ENCODE assay signal across 18 cellular contexts in the genomic region with DNA sequence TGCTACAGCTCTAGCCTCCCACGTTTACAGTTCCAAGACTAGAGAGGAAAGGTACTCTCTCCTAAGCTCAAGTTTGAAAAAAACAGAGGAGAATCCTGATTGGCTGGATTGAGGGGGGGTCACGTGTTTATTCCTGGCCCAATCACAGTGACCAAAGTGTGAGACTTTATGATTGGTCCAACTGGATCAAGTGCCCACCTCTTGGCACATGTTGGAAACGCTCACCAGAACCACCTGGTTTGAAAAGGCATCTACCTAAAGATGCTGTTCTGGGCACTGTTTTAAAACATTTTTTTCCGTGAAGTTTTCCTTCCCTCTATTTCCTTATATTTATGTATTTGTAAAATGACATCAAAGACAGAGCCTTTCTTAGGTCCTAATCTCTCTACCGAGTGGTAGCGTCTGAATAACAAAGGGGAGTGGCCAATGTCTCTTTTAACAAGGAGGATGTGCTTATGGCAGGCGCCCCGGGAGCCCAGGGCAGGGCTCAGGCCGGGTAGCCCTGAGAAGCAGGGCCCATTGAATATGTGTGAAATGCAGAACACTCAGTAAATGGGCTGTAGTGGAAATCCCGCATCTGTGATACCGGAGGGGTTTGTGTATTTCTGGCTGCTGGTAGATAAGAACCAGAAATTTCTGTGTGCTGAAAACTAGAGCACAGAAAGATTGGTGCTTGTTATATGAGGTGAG.
DNase-seq lines count a peak whose midpoint lies in the region; ATAC-seq and TF ChIP-seq lines count a peak whose summit lies in the region.
"Had no signal": no experiment of that assay in that cellular context is flagged by ENCODE, and none has a peak within 500 bp of the region (broad histone marks: within the 10 kb centered on the region; RNA-seq: fewer than 3 reads in every experiment).

No MANE protein-coding gene starts in this region.

- no peak for TF ChIP-seq EP300 in esophagus muscularis mucosa (IDR thresholded peaks at IDR 0.05)

- no peak for TF ChIP-seq POLR2A in esophagus muscularis mucosa (IDR thresholded peaks at IDR 0.05; ENCODE audit: low read depth)

- ATAC-seq in Right ventricle myocardium inferior (peak; percentile 32), left ventricle myocardium superior (no peak), psoas muscle (peak in 3 of 4 donors; percentile 27 to 67 (median 65)), sciatic nerve (no peak), HG03442 (IDR thresholded peaks at IDR 0.05; ENCODE audit: unreplicated experiment) (no peak)
- ATAC-seq: GM12878, Panc1 had no signal

- H3K36me3 ChIP-seq in esophagus muscularis mucosa (no peaks in the 10 kb centered on the region), psoas muscle (ENCODE audit: insufficient read depth in 1 of 2, low read depth in 1 of 2) (no peaks in the 10 kb centered on the region)

- peaks cover 0 to 14% (median 10%) of the 10 kb centered on the region in 4 donors for H3K4me1 ChIP-seq in esophagus muscularis mucosa
- peaks cover 13% of the 10 kb centered on the region for H3K4me1 ChIP-seq in psoas muscle

- 69% methylated on average over 11 of the region's 11 CpGs for WGBS in esophagus muscularis mucosa
- WGBS in psoas muscle, 3 donors: 68 to 71% (median 69%) methylated on average over 11 of the region's 11 CpGs

- H3K27ac ChIP-seq in esophagus muscularis mucosa (replicated peaks in 1 of 4) (no peak overlapping the region), psoas muscle (no peak overlapping the region)
- H3K27ac ChIP-seq: GM23248 had no signal

- DNase-seq in Right ventricle myocardium inferior (ENCODE audit: missing footprints): no peak
- no peak for DNase-seq in left ventricle myocardium superior
- peak; percentile 38 for DNase-seq in OCI-M1 (lab: John Stamatoyannopoulos, UW)
- DNase-seq in esophagus muscularis mucosa (ENCODE audit: extremely low spot score): peak; percentile 74
- DNase-seq in psoas muscle: no peak
- DNase-seq in DMS53 (lab: John Stamatoyannopoulos, UW): no peak
- no peak for DNase-seq in sciatic nerve (ENCODE audit: low spot score)
- DNase-seq: 8988T, GF-D8, GM23248, NCI-H1048, NCI-H1436 treated with DMSO at 0.1 percent for 48 hours, NCI-H2029, NCI-H345, NCI-H524 treated with DMSO at 0.1 percent for 48 hours had no signal

- H3K4me3 ChIP-seq in esophagus muscularis mucosa (no peak overlapping the region), psoas muscle (no peak overlapping the region)
- H3K4me3 ChIP-seq: GM12878, GM23248 had no signal

- no peaks in the 10 kb centered on the region for H3K27me3 ChIP-seq in esophagus muscularis mucosa
- H3K27me3 ChIP-seq in psoas muscle (ENCODE audit: insufficient read depth in 3 of 3, low read length in 2 of 3): no peaks in the 10 kb centered on the region

- no peak for TF ChIP-seq CTCF in esophagus muscularis mucosa (IDR thresholded peaks at IDR 0.05)
- TF ChIP-seq CTCF in psoas muscle (IDR thresholded peaks at IDR 0.05): no peak

- intact Hi-C loops in Right ventricle myocardium inferior (cut with DNase I) (no loop called here), left ventricle myocardium superior (cut with micrococcal nuclease) (no loop called here), esophagus muscularis mucosa (cut with DNase I) (no loop called here), psoas muscle (cut with DNase I) (no loop called here), sciatic nerve (cut with DNase I) (no loop called here)

- H3K9me3 ChIP-seq in esophagus muscularis mucosa (no peaks in the 10 kb centered on the region), psoas muscle (no peaks in the 10 kb centered on the region)

Comparison
In these comparisons a context has a peak if more than half of its experiments do, and no peak if none do; other contexts are left out.
1. ATAC-seq: peak in Right ventricle myocardium inferior (single experiment) and psoas muscle (3 of 4); none in left ventricle myocardium superior (single experiment), sciatic nerve (single experiment) and HG03442 (single experiment).
2. DNase-seq: peak in OCI-M1 (single experiment) and esophagus muscularis mucosa (single experiment); none in Right ventricle myocardium inferior (single experiment), left ventricle myocardium superior (single experiment), psoas muscle (0 of 2), DMS53 (single experiment) and sciatic nerve (single experiment).